24 cellular contexts compared by ENCODE assay signal in genomic region chr2:33606622-33607021, GRCh38.
"Had no signal": no experiment of that assay in that cellular context is flagged by ENCODE, and none has a peak within 500 bp of the region (broad histone marks: within the 10 kb centered on the region; RNA-seq: fewer than 3 reads in every experiment).

No MANE protein-coding gene starts in this region.

- H3K9me3 ChIP-seq: lower lobe of right lung, mucosa of descending colon, ovary, psoas muscle, sigmoid colon, stomach, tibial artery had no signal

- H3K27ac ChIP-seq: lower lobe of right lung, ovary, psoas muscle, sigmoid colon, stomach, tibial artery had no signal

- DNase-seq: caudate nucleus; cerebellar nuclear complex; cortex of kidney; effector memory CD8-positive, alpha-beta T cell; immature natural killer cell; islet precursor cell; left colon; left ventricle myocardium superior; lower lobe of right lung; mucosa of descending colon; naive B cell; nephron progenitor cell; nucleus accumbens; ovary; psoas muscle; right cardiac atrium; sigmoid colon; stimulated activated CD4-positive, alpha-beta T cell treated with anti-CD3 and anti-CD28 coated beads, Interleukin-15, amount 100 ng/mL, for 24 hours; stimulated activated CD4-positive, alpha-beta T cell treated with anti-CD3 and anti-CD28 coated beads, Interleukin-2, amount 100 ng/mL, for 48 hours; stimulated activated naive CD4-positive, alpha-beta T cell; stomach; tibial artery had no signal

- H3K27ac Mint-ChIP-seq: effector memory CD8-positive, alpha-beta T cell; immature natural killer cell; memory B cell; naive B cell; nephron progenitor cell; type B pancreatic cell had no signal

- H3K36me3 Mint-ChIP-seq: immature natural killer cell, memory B cell, type B pancreatic cell had no signal

- H3K4me3 Mint-ChIP-seq: effector memory CD8-positive, alpha-beta T cell; immature natural killer cell; memory B cell; naive B cell; nephron progenitor cell; type B pancreatic cell had no signal

- H3K36me3 ChIP-seq: lower lobe of right lung, ovary, sigmoid colon, stomach, tibial artery had no signal

- H3K4me1 Mint-ChIP-seq: immature natural killer cell, memory B cell, naive B cell had no signal

- H3K27me3 Mint-ChIP-seq: memory B cell, naive B cell, type B pancreatic cell had no signal

- H3K4me3 ChIP-seq: lower lobe of right lung, mucosa of descending colon, ovary, psoas muscle, sigmoid colon, stomach, tibial artery had no signal

- H3K27me3 ChIP-seq: ovary, sigmoid colon, stomach, tibial artery had no signal

- H3K9me3 Mint-ChIP-seq: effector memory CD8-positive, alpha-beta T cell; memory B cell; naive B cell had no signal

- ATAC-seq: effector memory CD8-positive, alpha-beta T cell; left colon; lower lobe of right lung; mucosa of descending colon; right cardiac atrium had no signal

- H3K4me1 ChIP-seq: lower lobe of right lung, stomach had no signal
